In the genomic region with DNA sequence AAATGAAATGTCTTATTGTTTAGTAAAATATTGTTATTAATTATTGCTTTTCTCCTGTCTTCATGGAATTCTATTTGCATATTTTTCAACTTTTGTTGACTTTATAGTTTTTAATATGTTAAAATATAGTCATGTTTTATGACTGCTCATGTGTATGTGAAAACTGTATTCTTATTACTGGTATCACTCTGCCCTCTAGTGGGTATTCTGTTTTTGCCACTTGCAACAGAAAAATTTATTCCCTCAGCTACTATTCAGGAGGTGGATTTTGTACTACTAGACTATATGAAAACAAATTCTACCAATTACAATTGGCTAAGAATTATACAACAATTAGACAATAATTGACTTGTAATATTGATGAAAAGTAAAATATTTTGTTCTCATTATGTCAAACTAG, we compare ENCODE assay signal across 9 cellular contexts. TPM values are rescaled to one million over a fixed set of nuclear protein-coding genes. Genes with fewer than 3 reads are reported as not detected.
DNase-seq lines count a peak whose midpoint lies in the region; ATAC-seq and TF ChIP-seq lines count a peak whose summit lies in the region.
"Had no signal": no experiment of that assay in that cellular context is flagged by ENCODE, and none has a peak within 500 bp of the region (broad histone marks: within the 10 kb centered on the region; RNA-seq: fewer than 3 reads in every experiment).

No MANE protein-coding gene starts in this region.

- DNase-seq in GM10248 (ENCODE audit: extremely low spot score) (peak; percentile 22), RKO (ENCODE audit: low spot score) (peak; percentile 64), glomerular visceral epithelial cell (ENCODE audit: extremely low spot score) (peak; percentile 12), HEK293T (ENCODE audit: extremely low spot score) (no peak), NCI-H774 (lab: John Stamatoyannopoulos, UW) (no peak), hypothalamus (lab: John Stamatoyannopoulos, UW) (no peak)

- TF ChIP-seq CTCF in GM10248 (IDR thresholded peaks at IDR 0.05; ENCODE audit: control extremely low read depth, extremely low read depth, low read depth, missing control alignments), result peak; percentile 34

- peaks cover 23% of the 10 kb centered on the region for H3K9me3 Mint-ChIP-seq in activated T-helper 17 cell treated with anti-CD3 and anti-CD28 coated beads, Interleukin-2, amount 50 U/mL, for 72 hours

- no peaks in the 10 kb centered on the region for H3K36me3 Mint-ChIP-seq in activated T-helper 17 cell treated with anti-CD3 and anti-CD28 coated beads, Interleukin-2, amount 50 U/mL, for 72 hours (ENCODE audit: low read depth)

- ATAC-seq in HG03354 (IDR thresholded peaks at IDR 0.05; ENCODE audit: poor library complexity, severe bottlenecking, unreplicated experiment), result peak; percentile 54
- no peak for ATAC-seq in activated T-helper 17 cell treated with anti-CD3 and anti-CD28 coated beads, Interleukin-2, amount 50 U/mL, for 72 hours (replicated peaks)

- no peaks in the 10 kb centered on the region for H3K27me3 Mint-ChIP-seq in activated T-helper 17 cell treated with anti-CD3 and anti-CD28 coated beads, Interleukin-2, amount 50 U/mL, for 72 hours

- POLR2A ChIA-PET in GM10248 (lab: Yijun Ruan, JAX), result no interaction called here
- POLR2A ChIA-PET in HEK293T (lab: Yijun Ruan, JAX), result no interaction called here

- no peak overlapping the region for H3K27ac Mint-ChIP-seq in activated T-helper 17 cell treated with anti-CD3 and anti-CD28 coated beads, Interleukin-2, amount 50 U/mL, for 72 hours

- CTCF ChIA-PET in GM10248 (lab: Yijun Ruan, JAX), result interaction anchor here (2.0 kb wide), 1 partner anchor 9 kb away, joined by 5 read pairs; no protein-coding TSS in a partner anchor
- CTCF ChIA-PET in HEK293T (lab: Yijun Ruan, JAX), result no interaction called here

- H3K4me3 Mint-ChIP-seq in activated T-helper 17 cell treated with anti-CD3 and anti-CD28 coated beads, Interleukin-2, amount 50 U/mL, for 72 hours, result no peak overlapping the region

- H3K4me1 Mint-ChIP-seq in activated T-helper 17 cell treated with anti-CD3 and anti-CD28 coated beads, Interleukin-2, amount 50 U/mL, for 72 hours, result no peaks in the 10 kb centered on the region

TF ChIP-seq in HEK293T, 16 proteins besides CTCF, POLR2A, EP300 and RAD21:
- TF ChIP-seq TARDBP (IDR thresholded peaks at IDR 0.05) (no peak), NFRKB (IDR thresholded peaks at IDR 0.05) (no peak)

RNA-seq across cellular contexts. Expression of gene OR4C6, which starts 45.0 kb away (rescaled TPM):
- total RNA-seq in activated T-helper 17 cell treated with anti-CD3 and anti-CD28 coated beads, Interleukin-2, amount 50 U/mL, for 72 hours, result not detected

RNA-seq across cellular contexts. Expression of gene OR4S2, which starts 58.9 kb away (rescaled TPM):
- total RNA-seq in activated T-helper 17 cell treated with anti-CD3 and anti-CD28 coated beads, Interleukin-2, amount 50 U/mL, for 72 hours, result not detected
- total RNA-seq: mononuclear cell had no signal

Comparison
In these comparisons a context has a peak if more than half of its experiments do, and no peak if none do; other contexts are left out.
1. DNase-seq: peak in GM10248 (single experiment), RKO (single experiment) and glomerular visceral epithelial cell (single experiment); none in HEK293T (single experiment), NCI-H774 (single experiment) and hypothalamus (0 of 51).